In genomic region chr20:44601801-44602204, GRCh38 we compare ENCODE assay signal across 9 cellular contexts. TPM values are rescaled to one million over a fixed set of nuclear protein-coding genes. Genes with fewer than 3 reads are reported as not detected.
DNase-seq lines count a peak whose midpoint lies in the region; ATAC-seq and TF ChIP-seq lines count a peak whose summit lies in the region.
"Had no signal": no experiment of that assay in that cellular context is flagged by ENCODE, and none has a peak within 500 bp of the region (broad histone marks: within the 10 kb centered on the region; RNA-seq: fewer than 3 reads in every experiment).

No MANE protein-coding gene starts in this region.

- H3K9me3 Mint-ChIP-seq in HFFc6 (no peaks in the 10 kb centered on the region), glutamatergic neuron (ENCODE audit: unreplicated experiment) (no peaks in the 10 kb centered on the region)

- TF ChIP-seq CTCF in HFFc6 (IDR thresholded peaks at IDR 0.05) (no peak), glutamatergic neuron (IDR thresholded peaks at IDR 0.05; ENCODE audit: partially characterized antibody, unreplicated experiment) (no peak)

- H3K27me3 Mint-ChIP-seq in HFFc6 (ENCODE audit: insufficient read depth) = no peaks in the 10 kb centered on the region; the same call in 1 of the 2 replicates
- H3K27me3 Mint-ChIP-seq in glutamatergic neuron (ENCODE audit: unreplicated experiment) = peaks cover 2% of the 10 kb centered on the region

- H3K36me3 Mint-ChIP-seq in HFFc6 (ENCODE audit: low read depth) = 0 out of 2 replicates have a peak, but pooled peaks cover 1% of the 10 kb centered on the region
- H3K36me3 Mint-ChIP-seq in glutamatergic neuron (ENCODE audit: unreplicated experiment) = peaks cover 5% of the 10 kb centered on the region

- H3K27ac Mint-ChIP-seq in HFFc6 = peak overlapping the region; percentile 67
- no peak overlapping the region for H3K27ac Mint-ChIP-seq in glutamatergic neuron (ENCODE audit: unreplicated experiment)

- DNase-seq in HFFc6 (peak; percentile 32), brain pericyte (ENCODE audit: low read depth, low spot score) (peak; percentile 94), left lobe of liver (ENCODE audit: low spot score) (no peak), stromal cell of bone marrow (ENCODE audit: low read depth) (peak; percentile 87), activated gamma-delta T cell (lab: John Stamatoyannopoulos, UW) (no peak), glutamatergic neuron (no peak)
- no peak for DNase-seq in NK-92 treated with Interleukin-12 subunit alpha and Interleukin-12 subunit beta, amount 100 ng/mL, for 24 hours (lab: John Stamatoyannopoulos, UW)
- DNase-seq: SIG-M5 had no signal

- H3K4me3 Mint-ChIP-seq in HFFc6 (peak overlapping the region; percentile 48), glutamatergic neuron (ENCODE audit: unreplicated experiment) (no peak overlapping the region)

- H3K4me1 Mint-ChIP-seq in HFFc6 (ENCODE audit: low read depth) (peaks cover 44% of the 10 kb centered on the region), glutamatergic neuron (ENCODE audit: low read depth, unreplicated experiment) (peaks cover 4% of the 10 kb centered on the region)

- peak; percentile 62 for ATAC-seq in left lobe of liver
- ATAC-seq in HG03378 (IDR thresholded peaks at IDR 0.05; ENCODE audit: unreplicated experiment) = no peak

RNA-seq across cellular contexts. Expression of gene PKIG, which starts 19.4 kb away (rescaled TPM):
- 10 to 100 TPM; 35.5 to 57.6 (median 52.0) TPM for total RNA-seq in HFFc6 (2021; fragmentation: NEBNext Ultra II Directional; extraction: Animal tissue kit (Norgen Biotek cat#: 25700))
- total RNA-seq in left lobe of liver = 22.7 TPM
- total RNA-seq in glutamatergic neuron (ENCODE audit: unreplicated experiment) = 42.0 TPM

RNA-seq across cellular contexts. Expression of gene ADA, which starts 49.7 kb away (rescaled TPM):
- total RNA-seq in HFFc6 (2021; fragmentation: NEBNext Ultra II Directional; extraction: Animal tissue kit (Norgen Biotek cat#: 25700)) = 10 to 100 TPM; 11.0 to 15.9 (median 12.7) TPM
- total RNA-seq in left lobe of liver = 3.7 TPM
- total RNA-seq in glutamatergic neuron (ENCODE audit: unreplicated experiment) = 3.1 TPM

Comparison
In these comparisons a context has a peak if more than half of its experiments do, and no peak if none do; other contexts are left out.
1. DNase-seq: peak in HFFc6 (single experiment), brain pericyte (single experiment) and stromal cell of bone marrow (single experiment); none in left lobe of liver (single experiment), activated gamma-delta T cell (single experiment), glutamatergic neuron (single experiment) and NK-92 treated with Interleukin-12 subunit alpha and Interleukin-12 subunit beta, amount 100 ng/mL, for 24 hours (single experiment).